Comparison of ENCODE assay signal across 8 cellular contexts in genomic region chrX:14029039-14029424, GRCh38.
DNase-seq lines count a peak whose midpoint lies in the region; ATAC-seq and TF ChIP-seq lines count a peak whose summit lies in the region.

No MANE protein-coding gene starts in this region.

- H3K4me3 Mint-ChIP-seq in nephron progenitor cell = peak overlapping the region; percentile 91

- H3K9me3 ChIP-seq in duodenal mucosa (ENCODE audit: control insufficient read depth in 1 of 2, low read length in 2 of 2) = no peaks in the 10 kb centered on the region

- peak overlapping the region; percentile 68 for H3K27ac Mint-ChIP-seq in nephron progenitor cell

- no peaks in the 10 kb centered on the region for H3K36me3 ChIP-seq in duodenal mucosa (ENCODE audit: control insufficient read depth in 1 of 2, insufficient read depth in 2 of 2, low read length in 2 of 2)

- H3K9ac ChIP-seq in duodenal mucosa (ENCODE audit: low read depth in 1 of 2, low read length in 2 of 2) = peak overlapping the region; percentile 47 to 70

- H3K27me3 ChIP-seq in duodenal mucosa (ENCODE audit: control insufficient read depth in 1 of 2, insufficient read depth in 2 of 2, low read length in 2 of 2) = no peaks in the 10 kb centered on the region

- TF ChIP-seq CTCF in nephron progenitor cell (IDR thresholded peaks at IDR 0.05) = no peak

- H3K27ac ChIP-seq in duodenal mucosa (ENCODE audit: low read depth, low read length) = peak overlapping the region; percentile 56

- H3K4me1 Mint-ChIP-seq in nephron progenitor cell = peaks cover 29% of the 10 kb centered on the region

- DNase-seq in ELR (ENCODE audit: low read depth) (peak; percentile 22), NCI-H82 treated with DMSO at 0.1 percent for 48 hours (lab: John Stamatoyannopoulos, UW; ENCODE audit: unreplicated experiment) (peak; percentile 55), nephron progenitor cell (no peak), DMS153 (lab: John Stamatoyannopoulos, UW) (no peak), DMS53 (lab: John Stamatoyannopoulos, UW) (no peak)
- no peak for DNase-seq in stimulated activated CD4-positive, alpha-beta T cell treated with anti-CD3 and anti-CD28 coated beads, Interleukin-1b, Interleukin-23, amount 100 ng/mL, for 48 hours

- H3K4me1 ChIP-seq in duodenal mucosa (ENCODE audit: control insufficient read depth in 1 of 2, insufficient read depth in 2 of 2, low read length in 2 of 2) = peaks cover 0 to 9% of the 10 kb centered on the region in 2 donors

- H3K9me3 Mint-ChIP-seq in nephron progenitor cell = peaks cover 12% of the 10 kb centered on the region

- H3K27me3 Mint-ChIP-seq in nephron progenitor cell (ENCODE audit: low read depth, poor library complexity) = no peaks in the 10 kb centered on the region

- peak overlapping the region; percentile 78 to 81 for H3K4me3 ChIP-seq in duodenal mucosa (ENCODE audit: low read depth in 1 of 2, low read length in 2 of 2)

- H3K36me3 Mint-ChIP-seq in nephron progenitor cell (ENCODE audit: low read depth) = peaks cover 9% of the 10 kb centered on the region

- no peak for ATAC-seq in HG03159 (IDR thresholded peaks at IDR 0.05; ENCODE audit: unreplicated experiment)

Comparison
In these comparisons a context has a peak if more than half of its experiments do, and no peak if none do; other contexts are left out.
1. DNase-seq: peak in ELR (single experiment) and NCI-H82 treated with DMSO at 0.1 percent for 48 hours (single experiment); none in nephron progenitor cell (single experiment), DMS153 (single experiment), DMS53 (single experiment) and stimulated activated CD4-positive, alpha-beta T cell treated with anti-CD3 and anti-CD28 coated beads, Interleukin-1b, Interleukin-23, amount 100 ng/mL, for 48 hours (single experiment).